In the genomic region with DNA sequence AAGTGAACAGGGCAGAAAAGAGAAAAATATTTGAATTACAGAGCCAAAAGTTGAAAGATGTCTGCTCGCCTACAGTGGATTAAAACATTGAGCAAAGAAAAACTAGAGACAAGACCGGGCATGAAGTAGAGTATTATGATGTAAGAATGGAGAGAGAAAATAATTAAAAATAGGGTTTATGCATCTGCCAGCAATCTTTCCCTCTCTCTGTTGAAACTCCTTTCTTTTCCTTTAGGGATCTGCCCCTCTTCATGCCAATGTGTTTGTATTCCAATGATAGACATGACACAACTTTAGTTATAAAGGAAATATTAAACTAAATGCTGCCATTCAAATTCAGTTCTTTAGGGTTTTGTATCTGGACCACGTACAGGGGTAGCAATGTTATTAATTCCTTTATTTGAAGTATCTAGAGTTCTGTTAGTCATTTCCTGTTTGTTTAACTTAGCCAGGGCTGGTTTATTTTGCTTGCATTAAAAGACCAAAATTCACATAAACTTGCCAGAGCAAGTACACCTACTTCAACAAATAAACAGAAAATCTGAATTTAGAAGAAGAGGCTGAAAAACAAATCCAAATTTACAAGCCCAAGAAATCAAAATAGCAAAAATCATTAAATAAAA, we compare ENCODE assay signal across 2 cellular contexts.
TF ChIP-seq lines count a peak whose summit lies in the region.

No MANE protein-coding gene starts in this region.

TF ChIP-seq in liver, 16 proteins besides CTCF, POLR2A, EP300 and RAD21:
- TF ChIP-seq HNF4A (conservative IDR thresholded peaks at IDR 0.05) (peak in 1 of 2 donors; percentile 23), HNF4G (IDR thresholded peaks at IDR 0.05) (no peak), GABPA (IDR thresholded peaks at IDR 0.05 in 1 of 2, conservative IDR thresholded peaks at IDR 0.05 in 1 of 2) (no peak), FOXA2 (IDR thresholded peaks at IDR 0.05) (no peak), RXRA (IDR thresholded peaks at IDR 0.05) (no peak), SP1 (IDR thresholded peaks at IDR 0.05) (no peak), NR2F2 (IDR thresholded peaks at IDR 0.05) (no peak), TAF1 (conservative IDR thresholded peaks at IDR 0.05) (no peak), EGR1 (IDR thresholded peaks at IDR 0.05; ENCODE audit: low read depth in 2 of 2) (no peak), FOXA1 (IDR thresholded peaks at IDR 0.05) (no peak), JUND (IDR thresholded peaks at IDR 0.05) (no peak), YY1 (IDR thresholded peaks at IDR 0.05) (peak; percentile 23)
- TF ChIP-seq, protein P1, sequence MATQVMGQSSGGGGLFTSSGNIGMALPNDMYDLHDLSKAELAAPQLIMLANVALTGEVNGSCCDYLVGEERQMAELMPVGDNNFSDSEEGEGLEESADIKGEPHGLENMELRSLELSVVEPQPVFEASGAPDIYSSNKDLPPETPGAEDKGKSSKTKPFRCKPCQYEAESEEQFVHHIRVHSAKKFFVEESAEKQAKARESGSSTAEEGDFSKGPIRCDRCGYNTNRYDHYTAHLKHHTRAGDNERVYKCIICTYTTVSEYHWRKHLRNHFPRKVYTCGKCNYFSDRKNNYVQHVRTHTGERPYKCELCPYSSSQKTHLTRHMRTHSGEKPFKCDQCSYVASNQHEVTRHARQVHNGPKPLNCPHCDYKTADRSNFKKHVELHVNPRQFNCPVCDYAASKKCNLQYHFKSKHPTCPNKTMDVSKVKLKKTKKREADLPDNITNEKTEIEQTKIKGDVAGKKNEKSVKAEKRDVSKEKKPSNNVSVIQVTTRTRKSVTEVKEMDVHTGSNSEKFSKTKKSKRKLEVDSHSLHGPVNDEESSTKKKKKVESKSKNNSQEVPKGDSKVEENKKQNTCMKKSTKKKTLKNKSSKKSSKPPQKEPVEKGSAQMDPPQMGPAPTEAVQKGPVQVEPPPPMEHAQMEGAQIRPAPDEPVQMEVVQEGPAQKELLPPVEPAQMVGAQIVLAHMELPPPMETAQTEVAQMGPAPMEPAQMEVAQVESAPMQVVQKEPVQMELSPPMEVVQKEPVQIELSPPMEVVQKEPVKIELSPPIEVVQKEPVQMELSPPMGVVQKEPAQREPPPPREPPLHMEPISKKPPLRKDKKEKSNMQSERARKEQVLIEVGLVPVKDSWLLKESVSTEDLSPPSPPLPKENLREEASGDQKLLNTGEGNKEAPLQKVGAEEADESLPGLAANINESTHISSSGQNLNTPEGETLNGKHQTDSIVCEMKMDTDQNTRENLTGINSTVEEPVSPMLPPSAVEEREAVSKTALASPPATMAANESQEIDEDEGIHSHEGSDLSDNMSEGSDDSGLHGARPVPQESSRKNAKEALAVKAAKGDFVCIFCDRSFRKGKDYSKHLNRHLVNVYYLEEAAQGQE (IDR thresholded peaks at IDR 0.05): peak; percentile 32
- TF ChIP-seq, protein P2, sequence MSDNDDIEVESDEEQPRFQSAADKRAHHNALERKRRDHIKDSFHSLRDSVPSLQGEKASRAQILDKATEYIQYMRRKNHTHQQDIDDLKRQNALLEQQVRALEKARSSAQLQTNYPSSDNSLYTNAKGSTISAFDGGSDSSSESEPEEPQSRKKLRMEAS (IDR thresholded peaks at IDR 0.05): peak; percentile 13
- TF ChIP-seq, protein P3, sequence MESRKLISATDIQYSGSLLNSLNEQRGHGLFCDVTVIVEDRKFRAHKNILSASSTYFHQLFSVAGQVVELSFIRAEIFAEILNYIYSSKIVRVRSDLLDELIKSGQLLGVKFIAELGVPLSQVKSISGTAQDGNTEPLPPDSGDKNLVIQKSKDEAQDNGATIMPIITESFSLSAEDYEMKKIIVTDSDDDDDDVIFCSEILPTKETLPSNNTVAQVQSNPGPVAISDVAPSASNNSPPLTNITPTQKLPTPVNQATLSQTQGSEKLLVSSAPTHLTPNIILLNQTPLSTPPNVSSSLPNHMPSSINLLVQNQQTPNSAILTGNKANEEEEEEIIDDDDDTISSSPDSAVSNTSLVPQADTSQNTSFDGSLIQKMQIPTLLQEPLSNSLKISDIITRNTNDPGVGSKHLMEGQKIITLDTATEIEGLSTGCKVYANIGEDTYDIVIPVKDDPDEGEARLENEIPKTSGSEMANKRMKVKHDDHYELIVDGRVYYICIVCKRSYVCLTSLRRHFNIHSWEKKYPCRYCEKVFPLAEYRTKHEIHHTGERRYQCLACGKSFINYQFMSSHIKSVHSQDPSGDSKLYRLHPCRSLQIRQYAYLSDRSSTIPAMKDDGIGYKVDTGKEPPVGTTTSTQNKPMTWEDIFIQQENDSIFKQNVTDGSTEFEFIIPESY (IDR thresholded peaks at IDR 0.05): no peak
- TF ChIP-seq, protein P4, sequence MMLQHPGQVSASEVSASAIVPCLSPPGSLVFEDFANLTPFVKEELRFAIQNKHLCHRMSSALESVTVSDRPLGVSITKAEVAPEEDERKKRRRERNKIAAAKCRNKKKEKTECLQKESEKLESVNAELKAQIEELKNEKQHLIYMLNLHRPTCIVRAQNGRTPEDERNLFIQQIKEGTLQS (IDR thresholded peaks at IDR 0.05): no peak

TF ChIP-seq in HepG2, 621 proteins besides CTCF, POLR2A, EP300 and RAD21:
- TF ChIP-seq, protein P5, sequence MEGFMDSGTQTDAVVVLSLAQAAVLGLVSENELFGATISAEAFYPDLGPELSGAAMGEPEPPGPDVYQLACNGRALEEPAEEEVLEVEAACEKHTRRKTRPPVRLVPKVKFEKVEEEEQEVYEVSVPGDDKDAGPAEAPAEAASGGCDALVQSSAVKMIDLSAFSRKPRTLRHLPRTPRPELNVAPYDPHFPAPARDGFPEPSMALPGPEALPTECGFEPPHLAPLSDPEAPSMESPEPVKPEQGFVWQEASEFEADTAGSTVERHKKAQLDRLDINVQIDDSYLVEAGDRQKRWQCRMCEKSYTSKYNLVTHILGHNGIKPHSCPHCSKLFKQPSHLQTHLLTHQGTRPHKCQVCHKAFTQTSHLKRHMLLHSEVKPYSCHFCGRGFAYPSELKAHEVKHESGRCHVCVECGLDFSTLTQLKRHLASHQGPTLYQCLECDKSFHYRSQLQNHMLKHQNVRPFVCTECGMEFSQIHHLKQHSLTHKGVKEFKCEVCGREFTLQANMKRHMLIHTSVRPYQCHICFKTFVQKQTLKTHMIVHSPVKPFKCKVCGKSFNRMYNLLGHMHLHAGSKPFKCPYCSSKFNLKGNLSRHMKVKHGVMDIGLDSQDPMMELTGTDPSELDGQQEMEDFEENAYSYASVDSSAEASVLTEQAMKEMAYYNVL (CRISPR knock-in tag; IDR thresholded peaks at IDR 0.05; ENCODE audit: borderline replicate concordance): no peak
- TF ChIP-seq RELA (CRISPR knock-in tag; IDR thresholded peaks at IDR 0.05) (no peak), FOXO1 (CRISPR knock-in tag; IDR thresholded peaks at IDR 0.05) (no peak), ARID2 (CRISPR knock-in tag; IDR thresholded peaks at IDR 0.05; ENCODE audit: borderline replicate concordance) (no peak), PITX1 (CRISPR knock-in tag; IDR thresholded peaks at IDR 0.05) (no peak), SALL2 (CRISPR knock-in tag; IDR thresholded peaks at IDR 0.05) (no peak)
- TF ChIP-seq, protein P6, sequence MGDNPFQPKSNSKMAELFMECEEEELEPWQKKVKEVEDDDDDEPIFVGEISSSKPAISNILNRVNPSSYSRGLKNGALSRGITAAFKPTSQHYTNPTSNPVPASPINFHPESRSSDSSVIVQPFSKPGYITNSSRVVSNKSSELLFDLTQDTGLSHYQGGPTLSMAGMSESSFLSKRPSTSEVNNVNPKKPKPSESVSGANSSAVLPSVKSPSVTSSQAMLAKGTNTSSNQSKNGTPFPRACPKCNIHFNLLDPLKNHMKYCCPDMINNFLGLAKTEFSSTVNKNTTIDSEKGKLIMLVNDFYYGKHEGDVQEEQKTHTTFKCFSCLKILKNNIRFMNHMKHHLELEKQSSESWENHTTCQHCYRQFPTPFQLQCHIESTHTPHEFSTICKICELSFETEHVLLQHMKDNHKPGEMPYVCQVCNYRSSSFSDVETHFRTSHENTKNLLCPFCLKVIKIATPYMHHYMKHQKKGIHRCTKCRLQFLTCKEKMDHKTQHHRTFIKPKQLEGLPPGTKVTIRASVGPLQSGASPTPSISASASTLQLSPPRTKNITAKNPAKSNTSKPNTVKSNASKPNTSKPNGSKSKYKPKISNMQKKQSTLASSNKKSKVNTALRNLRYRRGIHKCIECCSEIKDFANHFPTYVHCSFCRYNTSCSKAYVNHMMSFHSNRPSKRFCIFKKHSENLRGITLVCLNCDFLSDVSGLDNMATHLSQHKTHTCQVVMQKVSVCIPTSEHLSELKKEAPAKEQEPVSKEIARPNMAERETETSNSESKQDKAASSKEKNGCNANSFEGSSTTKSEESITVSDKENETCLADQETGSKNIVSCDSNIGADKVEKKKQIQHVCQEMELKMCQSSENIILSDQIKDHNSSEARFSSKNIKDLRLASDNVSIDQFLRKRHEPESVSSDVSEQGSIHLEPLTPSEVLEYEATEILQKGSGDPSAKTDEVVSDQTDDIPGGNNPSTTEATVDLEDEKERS (CRISPR knock-in tag; IDR thresholded peaks at IDR 0.05): no peak
